25 cellular contexts compared by ENCODE assay signal in genomic region chr20:63376283-63377250, GRCh38. TPM values are rescaled to one million over a fixed set of nuclear protein-coding genes. Genes with fewer than 3 reads are reported as not detected.
DNase-seq lines count a peak whose midpoint lies in the region; ATAC-seq and TF ChIP-seq lines count a peak whose summit lies in the region.
"Had no signal": no experiment of that assay in that cellular context is flagged by ENCODE, and none has a peak within 500 bp of the region (broad histone marks: within the 10 kb centered on the region; RNA-seq: fewer than 3 reads in every experiment).

No MANE protein-coding gene starts in this region.

- intact Hi-C loops in right cardiac atrium (cut with DNase I), result no loop called here
- intact Hi-C loops in heart left ventricle (cut with DNase I), result no loop called here
- intact Hi-C loops in Calu3 (cut with micrococcal nuclease; ENCODE audit: unreplicated experiment), result no loop called here

- H3K9me3 Mint-ChIP-seq in brain (peaks cover 0 to 9% (median 0%) of the 10 kb centered on the region in 5 experiments), nephron (no peaks in the 10 kb centered on the region), Calu3 (ENCODE audit: low read depth, unreplicated experiment) (no peaks in the 10 kb centered on the region)
- H3K9me3 Mint-ChIP-seq: CD4-positive, alpha-beta memory T cell had no signal

- no peak for TF ChIP-seq POLR2A in heart left ventricle (IDR thresholded peaks at IDR 0.05)

- DNase-seq in right cardiac atrium, result peak in 2 of 3 donors; percentile 49 to 50
- DNase-seq in heart left ventricle, result no peak
- peak; percentile 43 for DNase-seq in retina
- DNase-seq in 8988T, result no peak
- DNase-seq in Calu3, result no peak
- no peak for DNase-seq in NCI-H1930 (lab: John Stamatoyannopoulos, UW)
- DNase-seq: AML-193; CD4-positive, alpha-beta memory T cell; COR-L47; GF-D8; NCI-H1048; NCI-H187; NCI-H446; NK-92 treated with Interleukin-12 subunit alpha and Interleukin-12 subunit beta, amount 100 ng/mL, for 24 hours; PC-9; Right ventricle myocardium superior; RPMI8226 had no signal

- H3K9me3 ChIP-seq in right cardiac atrium (ENCODE audit: control insufficient read depth, low read length) (no peaks in the 10 kb centered on the region), heart left ventricle (no peaks in the 10 kb centered on the region)
- H3K9me3 ChIP-seq: A549, SJSA1 had no signal

- H3K36me3 Mint-ChIP-seq in brain (no peaks in the 10 kb centered on the region), nephron (ENCODE audit: low read depth) (no peaks in the 10 kb centered on the region), Calu3 (ENCODE audit: insufficient read depth, unreplicated experiment) (no peaks in the 10 kb centered on the region)
- H3K36me3 Mint-ChIP-seq: CD4-positive, alpha-beta memory T cell had no signal

- no peak for TF ChIP-seq CTCF in heart left ventricle (IDR thresholded peaks at IDR 0.05)
- no peak for TF ChIP-seq CTCF in brain (conservative IDR thresholded peaks at IDR 0.05)
- no peak for TF ChIP-seq CTCF in nephron (IDR thresholded peaks at IDR 0.05; ENCODE audit: unreplicated experiment in 3 of 3)
- no peak for TF ChIP-seq CTCF in Calu3 (IDR thresholded peaks at IDR 0.05; ENCODE audit: unreplicated experiment)

- H3K27me3 Mint-ChIP-seq in brain (peaks cover 4% of the 10 kb centered on the region), nephron (ENCODE audit: low read depth) (peaks cover 20% of the 10 kb centered on the region), Calu3 (ENCODE audit: unreplicated experiment) (peaks cover 100% of the 10 kb centered on the region)

- H3K27ac Mint-ChIP-seq in brain, result peak overlapping the region in 3 of 5 experiments; percentile 97 to 99 (median 98)
- peak overlapping the region; percentile 79 to 95 (median 82) for H3K27ac Mint-ChIP-seq in nephron
- H3K27ac Mint-ChIP-seq in Calu3 (ENCODE audit: unreplicated experiment), result no peak overlapping the region
- H3K27ac Mint-ChIP-seq: CD4-positive, alpha-beta memory T cell had no signal

- peak overlapping the region in 4 of 5 experiments; percentile 12 to 76 (median 72) for H3K4me3 Mint-ChIP-seq in brain
- peak overlapping the region in 2 of 3 experiments; percentile 31 to 51 for H3K4me3 Mint-ChIP-seq in nephron
- no peak overlapping the region for H3K4me3 Mint-ChIP-seq in Calu3 (ENCODE audit: low read depth, unreplicated experiment)

- no TSS peak for BruUV-seq in Calu3 (replicated peaks; lab: Mats Ljungman, UMichigan)

- H3K4me1 ChIP-seq in right cardiac atrium (ENCODE audit: control insufficient read depth, insufficient read depth, low read length) (no peaks in the 10 kb centered on the region), heart left ventricle (peaks cover 0 to 2% (median 0%) of the 10 kb centered on the region in 12 donors)
- H3K4me1 ChIP-seq: A549, SJSA1 had no signal

- CTCF ChIA-PET in Calu3 (lab: Charles Lee), result interaction anchor here (0.5 to 1.6 kb wide), 3 partner anchors 85 to 198 kb away, joined by 3 to 7 read pairs (median 5); partner anchors contain the start of gene HELZ2

- H3K4me1 Mint-ChIP-seq in brain (peaks cover 52% of the 10 kb centered on the region), nephron (peaks cover 22% of the 10 kb centered on the region), Calu3 (ENCODE audit: low read depth, unreplicated experiment) (no peaks in the 10 kb centered on the region)
- H3K4me1 Mint-ChIP-seq: CD4-positive, alpha-beta memory T cell had no signal

- ATAC-seq in right cardiac atrium, result no peak
- ATAC-seq in heart left ventricle, result no peak
- ATAC-seq: A549, HCT116 had no signal

- H3K4me3 ChIP-seq in right cardiac atrium (ENCODE audit: low read length), result no peak overlapping the region
- H3K4me3 ChIP-seq in heart left ventricle, result no peak overlapping the region
- H3K4me3 ChIP-seq: A549; BLaER1 treated with 17β-estradiol and CSF1 and Interleukin-3, amounts not matched to agents 10 nM and 100 nM; PC-9; SJSA1 had no signal

- no peaks in the 10 kb centered on the region for H3K36me3 ChIP-seq in heart left ventricle
- H3K36me3 ChIP-seq: BLaER1 treated with 17β-estradiol and CSF1 and Interleukin-3, amounts not matched to agents 10 nM and 100 nM; SJSA1 had no signal

- H3K27me3 ChIP-seq in right cardiac atrium (ENCODE audit: control insufficient read depth, insufficient read depth) (no peaks in the 10 kb centered on the region), heart left ventricle (peaks cover 11 to 77% (median 22%) of the 10 kb centered on the region in 9 donors)

- WGBS in right cardiac atrium, result 54% methylated on average over 31 of the region's 31 CpGs
- 50 to 63% (median 56%) methylated on average over 28 to 31 of the region's 31 CpGs for WGBS in heart left ventricle, 4 donors

- H3K27ac ChIP-seq in right cardiac atrium (ENCODE audit: low read length) (no peak overlapping the region), heart left ventricle (no peak overlapping the region)
- H3K27ac ChIP-seq: A549; BLaER1 treated with 17β-estradiol and CSF1 and Interleukin-3, amounts not matched to agents 10 nM and 100 nM; HL-60; PC-9; SJSA1 had no signal

RNA-seq across cellular contexts. Expression of gene CHRNA4, which starts 15.4 kb away (rescaled TPM):
- under 1 TPM in 3 of 4 donors, not detected in 1; 0.17 to 0.54 (median 0.38) TPM for total RNA-seq in right cardiac atrium
- polyA plus RNA-seq in right cardiac atrium, result 0.02 TPM
- 1 to 10 TPM in 2 of 9 donors, under 1 TPM in 2, not detected in 5; 0.16 to 1.5 (median 0.81) TPM for total RNA-seq in heart left ventricle
- polyA plus RNA-seq in heart left ventricle, result under 1 TPM; 0.06 to 0.23 TPM
- 6.4 TPM for polyA plus RNA-seq in brain (ENCODE audit: insufficient read depth, low read depth, low replicate concordance)
- total RNA-seq in Calu3 (2022), result not detected in 2 replicates
- total RNA-seq: CD4-positive, alpha-beta memory T cell; H4; PC-9; SJSA1 had no signal
- polyA plus RNA-seq: CD4-positive, alpha-beta memory T cell had no signal

Comparison
In these comparisons a context has a peak if more than half of its experiments do, and no peak if none do; other contexts are left out.
1. DNase-seq: peak in right cardiac atrium (2 of 3) and retina (single experiment); none in heart left ventricle (0 of 5), 8988T (single experiment), Calu3 (single experiment) and NCI-H1930 (0 of 2).